11 cellular contexts compared by ENCODE assay signal in the genomic region with DNA sequence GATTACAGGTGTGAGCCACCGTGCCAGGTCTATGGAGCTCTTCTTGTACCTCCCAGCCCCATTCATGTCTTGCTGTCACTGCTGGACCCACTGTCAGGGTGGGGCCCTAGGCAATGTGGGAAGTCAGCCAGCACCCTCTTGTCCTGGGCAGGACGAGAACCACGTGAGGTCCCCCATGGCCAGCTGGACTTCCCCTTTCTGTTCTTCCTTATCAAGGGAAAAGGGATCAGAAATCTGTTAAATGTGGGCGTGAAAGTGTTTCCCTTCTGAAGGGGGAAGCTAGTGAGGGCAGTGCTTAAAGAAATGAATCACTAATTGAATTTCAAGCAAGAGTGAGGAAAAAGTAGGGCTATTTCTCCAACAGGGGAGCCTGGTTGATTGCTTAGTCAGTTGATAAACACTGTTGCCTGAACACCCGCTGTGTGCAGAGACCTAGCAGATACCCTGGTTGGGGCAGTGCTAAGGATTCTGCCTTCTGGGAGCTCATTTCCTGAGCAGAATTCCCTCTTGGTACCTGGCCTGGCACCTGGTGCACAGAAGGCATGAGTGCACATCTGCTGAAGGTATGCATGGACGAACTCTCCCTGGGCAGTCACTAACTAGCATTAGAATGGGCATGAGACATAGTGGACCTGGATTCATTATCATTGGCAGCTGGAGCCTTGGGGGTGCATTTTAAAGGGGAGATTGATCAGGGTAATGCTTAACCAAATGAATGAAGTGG. TPM values are rescaled to one million over a fixed set of nuclear protein-coding genes. Genes with fewer than 3 reads are reported as not detected.
DNase-seq lines count a peak whose midpoint lies in the region; ATAC-seq and TF ChIP-seq lines count a peak whose summit lies in the region.
"Had no signal": no experiment of that assay in that cellular context is flagged by ENCODE, and none has a peak within 500 bp of the region (broad histone marks: within the 10 kb centered on the region; RNA-seq: fewer than 3 reads in every experiment).

No MANE protein-coding gene starts in this region.

- DNase-seq in stimulated activated naive CD8-positive, alpha-beta T cell treated with anti-CD3 and anti-CD28 coated beads, Interleukin-15, amount 100 ng/mL, for 72 hours = no peak
- DNase-seq in WTC11 (ENCODE audit: low spot score) = no peak
- peak; percentile 91 to 92 for DNase-seq in left lung
- DNase-seq in neural progenitor cell (ENCODE audit: low spot score) = no peak
- no peak for DNase-seq in chondrocyte (ENCODE audit: low spot score)
- DNase-seq: glutamatergic neuron had no signal

- no peaks in the 10 kb centered on the region for H3K9me3 Mint-ChIP-seq in stimulated activated naive CD8-positive, alpha-beta T cell treated with anti-CD3 and anti-CD28 coated beads, Interleukin-15, Interleukin-2, amounts not matched to agents 100 ng/mL and 50 ng/mL, for 24 hours
- peaks cover 4 to 7% of the 10 kb centered on the region in 2 donors for H3K9me3 Mint-ChIP-seq in stimulated activated naive CD8-positive, alpha-beta T cell treated with anti-CD3 and anti-CD28 coated beads, Interleukin-15, amount 100 ng/mL, for 72 hours
- peaks cover 5% of the 10 kb centered on the region for H3K9me3 Mint-ChIP-seq in WTC11
- no peaks in the 10 kb centered on the region for H3K9me3 Mint-ChIP-seq in neural progenitor cell
- peaks cover 12% of the 10 kb centered on the region for H3K9me3 Mint-ChIP-seq in chondrocyte (ENCODE audit: low read depth)

- POLR2A ChIA-PET in WTC11 (lab: Charles Lee) = interaction anchor here (0.6 kb wide), 1 partner anchor 86 kb away, joined by 5 read pairs; no protein-coding TSS in a partner anchor

- H3K36me3 Mint-ChIP-seq in stimulated activated naive CD8-positive, alpha-beta T cell treated with anti-CD3 and anti-CD28 coated beads, Interleukin-15, Interleukin-2, amounts not matched to agents 100 ng/mL and 50 ng/mL, for 24 hours (ENCODE audit: low read depth) = peaks cover 38% of the 10 kb centered on the region
- H3K36me3 Mint-ChIP-seq in WTC11 (no peaks in the 10 kb centered on the region), neural progenitor cell (no peaks in the 10 kb centered on the region), chondrocyte (ENCODE audit: low read depth) (peaks cover 5% of the 10 kb centered on the region)

- intact Hi-C loops in left lung (cut with DNase I) = no loop called here

- CTCF ChIA-PET in WTC11 (lab: Charles Lee) = interaction anchor here (0.9 to 2.6 kb wide), 5 partner anchors 16 to 386 kb away, joined by 3 to 8 read pairs (median 5); a partner anchor contains a TSS

- H3K27ac Mint-ChIP-seq in stimulated activated naive CD8-positive, alpha-beta T cell treated with anti-CD3 and anti-CD28 coated beads, Interleukin-15, Interleukin-2, amounts not matched to agents 100 ng/mL and 50 ng/mL, for 24 hours = peak overlapping the region; percentile 93
- H3K27ac Mint-ChIP-seq in stimulated activated naive CD8-positive, alpha-beta T cell treated with anti-CD3 and anti-CD28 coated beads, Interleukin-15, amount 100 ng/mL, for 72 hours = no peak overlapping the region
- H3K27ac Mint-ChIP-seq in WTC11 (peak overlapping the region; percentile 4; the same call in 1 of the 2 replicates), neural progenitor cell (no peak overlapping the region), chondrocyte (ENCODE audit: unreplicated experiment) (no peak overlapping the region)

- H3K27me3 Mint-ChIP-seq in stimulated activated naive CD8-positive, alpha-beta T cell treated with anti-CD3 and anti-CD28 coated beads, Interleukin-15, Interleukin-2, amounts not matched to agents 100 ng/mL and 50 ng/mL, for 24 hours = no peaks in the 10 kb centered on the region
- no peaks in the 10 kb centered on the region for H3K27me3 Mint-ChIP-seq in stimulated activated naive CD8-positive, alpha-beta T cell treated with anti-CD3 and anti-CD28 coated beads, Interleukin-15, amount 100 ng/mL, for 72 hours
- H3K27me3 Mint-ChIP-seq in WTC11 (ENCODE audit: low read depth) = no peaks in the 10 kb centered on the region
- no peaks in the 10 kb centered on the region for H3K27me3 Mint-ChIP-seq in neural progenitor cell (ENCODE audit: insufficient read depth, low read depth)
- H3K27me3 Mint-ChIP-seq in chondrocyte (ENCODE audit: low read depth) = no peaks in the 10 kb centered on the region

- H3K4me1 Mint-ChIP-seq in stimulated activated naive CD8-positive, alpha-beta T cell treated with anti-CD3 and anti-CD28 coated beads, Interleukin-15, Interleukin-2, amounts not matched to agents 100 ng/mL and 50 ng/mL, for 24 hours (ENCODE audit: low read depth) = peaks cover 97% of the 10 kb centered on the region
- H3K4me1 Mint-ChIP-seq in stimulated activated naive CD8-positive, alpha-beta T cell treated with anti-CD3 and anti-CD28 coated beads, Interleukin-15, amount 100 ng/mL, for 72 hours = peaks cover 98% of the 10 kb centered on the region
- H3K4me1 Mint-ChIP-seq in WTC11 (peaks cover 14% of the 10 kb centered on the region), neural progenitor cell (no peaks in the 10 kb centered on the region), chondrocyte (ENCODE audit: low read depth) (peaks cover 2% of the 10 kb centered on the region)

- H3K4me1 ChIP-seq in left lung = peaks cover 0 to 94% of the 10 kb centered on the region in 2 donors
- H3K4me1 ChIP-seq in neural progenitor cell = no peaks in the 10 kb centered on the region

- TF ChIP-seq CTCF in WTC11 (IDR thresholded peaks at IDR 0.05) (no peak), left lung (IDR thresholded peaks at IDR 0.05) (no peak), neural progenitor cell (IDR thresholded peaks at IDR 0.05) (no peak), chondrocyte (IDR thresholded peaks at IDR 0.05) (no peak)

- H3K4me2 ChIP-seq in neural progenitor cell = no peak overlapping the region

- no peak for ATAC-seq in stimulated activated naive CD8-positive, alpha-beta T cell treated with anti-CD3 and anti-CD28 coated beads, Interleukin-15, amount 100 ng/mL, for 72 hours
- ATAC-seq in WTC11 (peak; percentile 31; the same call in 1 of the 2 replicates), left lung (peak; percentile 65), HG03097 (IDR thresholded peaks at IDR 0.05; ENCODE audit: low FRiP score, unreplicated experiment) (no peak), GM18867 (IDR thresholded peaks at IDR 0.05; ENCODE audit: unreplicated experiment) (no peak)

- H4K20me1 ChIP-seq in neural progenitor cell (ENCODE audit: low read depth) = no peaks in the 10 kb centered on the region

- no peaks in the 10 kb centered on the region for H3F3A ChIP-seq in neural progenitor cell (ENCODE audit: low read depth)

- no peaks in the 10 kb centered on the region for H3K36me3 ChIP-seq in left lung
- H3K36me3 ChIP-seq in neural progenitor cell = no peaks in the 10 kb centered on the region
- H3K36me3 ChIP-seq: thyroid gland had no signal

- peak overlapping the region; percentile 7 to 93 for H3K27ac ChIP-seq in left lung
- H3K27ac ChIP-seq in neural progenitor cell = no peak overlapping the region
- H3K27ac ChIP-seq: SK-N-MC, thyroid gland had no signal

- no peaks in the 10 kb centered on the region for H3K27me3 ChIP-seq in left lung
- no peaks in the 10 kb centered on the region for H3K27me3 ChIP-seq in neural progenitor cell
- H3K27me3 ChIP-seq: thyroid gland had no signal

- H3K9me3 ChIP-seq in left lung = no peaks in the 10 kb centered on the region
- H3K9me3 ChIP-seq in neural progenitor cell (ENCODE audit: low read depth) = no peaks in the 10 kb centered on the region
- H3K9me3 ChIP-seq: thyroid gland had no signal

- no peak overlapping the region for H3K9ac ChIP-seq in neural progenitor cell

- H3K4me3 Mint-ChIP-seq in stimulated activated naive CD8-positive, alpha-beta T cell treated with anti-CD3 and anti-CD28 coated beads, Interleukin-15, Interleukin-2, amounts not matched to agents 100 ng/mL and 50 ng/mL, for 24 hours = peak overlapping the region; percentile 38
- H3K4me3 Mint-ChIP-seq in stimulated activated naive CD8-positive, alpha-beta T cell treated with anti-CD3 and anti-CD28 coated beads, Interleukin-15, amount 100 ng/mL, for 72 hours = no peak overlapping the region
- H3K4me3 Mint-ChIP-seq in WTC11 (no peak overlapping the region), neural progenitor cell (no peak overlapping the region), chondrocyte (ENCODE audit: unreplicated experiment) (no peak overlapping the region)

- no peaks in the 10 kb centered on the region for H3K79me2 ChIP-seq in neural progenitor cell (ENCODE audit: low read depth)

- H3K4me3 ChIP-seq in left lung (peak overlapping the region in 1 of 2 donors; percentile 33), neural progenitor cell (no peak overlapping the region)
- H3K4me3 ChIP-seq: SK-N-MC, thyroid gland had no signal

- H2AFZ ChIP-seq in neural progenitor cell (replicated peaks) = no peak overlapping the region

TF ChIP-seq in WTC11, 78 proteins besides CTCF, POLR2A, EP300 and RAD21:
- TF ChIP-seq NR1H2 (CRISPR knock-in tag; IDR thresholded peaks at IDR 0.05) = no peak

RNA-seq across cellular contexts. Expression of a gene that starts 13.0 kb away (rescaled TPM):
- total RNA-seq in WTC11 (2021) = 5.9 to 8.0 TPM (median 6.6 TPM) in 3 replicates
- total RNA-seq in left lung = 100 to 1,000 TPM in 1 of 2 donors, 10 to 100 TPM in 1; 77.6 to 116 TPM
- 2.5 and 13.2 TPM in 2 replicates for total RNA-seq in neural progenitor cell (ENCODE audit: low replicate concordance)
- total RNA-seq in chondrocyte = 8.8 to 11.8 TPM (median 9.1 TPM) in 3 replicates

Comparison
In these comparisons a context has a peak if more than half of its experiments do, and no peak if none do; other contexts are left out.
1. H3K27ac Mint-ChIP-seq: peak in stimulated activated naive CD8-positive, alpha-beta T cell treated with anti-CD3 and anti-CD28 coated beads, Interleukin-15, Interleukin-2, amounts not matched to agents 100 ng/mL and 50 ng/mL, for 24 hours (single experiment) and WTC11 (single experiment); none in stimulated activated naive CD8-positive, alpha-beta T cell treated with anti-CD3 and anti-CD28 coated beads, Interleukin-15, amount 100 ng/mL, for 72 hours (0 of 2), neural progenitor cell (single experiment) and chondrocyte (single experiment).
2. ATAC-seq: peak in WTC11 (single experiment) and left lung (single experiment); none in stimulated activated naive CD8-positive, alpha-beta T cell treated with anti-CD3 and anti-CD28 coated beads, Interleukin-15, amount 100 ng/mL, for 72 hours (single experiment), HG03097 (single experiment) and GM18867 (single experiment).
3. DNase-seq: peak in left lung (2 of 2); none in stimulated activated naive CD8-positive, alpha-beta T cell treated with anti-CD3 and anti-CD28 coated beads, Interleukin-15, amount 100 ng/mL, for 72 hours (0 of 2), WTC11 (single experiment), neural progenitor cell (single experiment) and chondrocyte (single experiment).